In the genomic region with DNA sequence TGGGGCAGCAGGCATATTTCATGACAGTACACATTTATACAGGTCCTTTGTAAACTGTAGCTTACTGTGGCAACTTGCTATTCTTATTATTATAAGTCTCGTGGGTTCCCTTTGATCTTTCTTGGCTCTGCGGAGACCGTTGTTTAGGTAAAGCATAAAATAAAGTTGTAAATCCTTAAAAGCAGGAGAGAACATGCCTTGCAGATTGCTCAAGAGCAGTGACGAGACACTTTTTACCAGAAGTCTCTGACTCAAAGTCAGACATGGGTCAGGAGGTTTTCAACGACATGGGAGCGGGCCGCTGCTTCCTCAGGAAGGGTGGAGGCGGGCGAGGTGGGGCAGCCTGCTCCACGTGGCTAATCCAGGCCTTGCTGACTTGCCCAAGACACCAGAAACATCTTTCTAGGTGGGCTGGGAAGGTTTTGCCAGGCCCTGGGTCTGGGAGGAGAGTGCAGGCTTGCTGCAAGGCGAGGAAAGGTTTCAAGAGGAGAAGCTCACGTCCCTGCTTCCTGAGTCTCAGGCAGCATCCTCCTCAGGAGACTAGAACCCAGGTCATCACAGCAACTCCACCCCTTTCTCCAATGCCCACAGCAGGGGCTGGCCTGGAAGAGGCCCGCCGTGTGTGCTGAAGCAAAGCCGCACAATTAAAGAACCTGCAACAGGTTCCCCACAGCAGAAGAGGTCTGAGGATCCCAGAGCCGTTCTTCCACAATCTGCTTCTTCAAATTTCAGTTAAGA, we compare ENCODE assay signal across 1 cellular context.
TF ChIP-seq lines count a peak whose summit lies in the region.

No MANE protein-coding gene starts in this region.

TF ChIP-seq in K562, 482 proteins besides CTCF, POLR2A, EP300 and RAD21 (continued from another document and continues in another):
- TF ChIP-seq, protein P1, sequence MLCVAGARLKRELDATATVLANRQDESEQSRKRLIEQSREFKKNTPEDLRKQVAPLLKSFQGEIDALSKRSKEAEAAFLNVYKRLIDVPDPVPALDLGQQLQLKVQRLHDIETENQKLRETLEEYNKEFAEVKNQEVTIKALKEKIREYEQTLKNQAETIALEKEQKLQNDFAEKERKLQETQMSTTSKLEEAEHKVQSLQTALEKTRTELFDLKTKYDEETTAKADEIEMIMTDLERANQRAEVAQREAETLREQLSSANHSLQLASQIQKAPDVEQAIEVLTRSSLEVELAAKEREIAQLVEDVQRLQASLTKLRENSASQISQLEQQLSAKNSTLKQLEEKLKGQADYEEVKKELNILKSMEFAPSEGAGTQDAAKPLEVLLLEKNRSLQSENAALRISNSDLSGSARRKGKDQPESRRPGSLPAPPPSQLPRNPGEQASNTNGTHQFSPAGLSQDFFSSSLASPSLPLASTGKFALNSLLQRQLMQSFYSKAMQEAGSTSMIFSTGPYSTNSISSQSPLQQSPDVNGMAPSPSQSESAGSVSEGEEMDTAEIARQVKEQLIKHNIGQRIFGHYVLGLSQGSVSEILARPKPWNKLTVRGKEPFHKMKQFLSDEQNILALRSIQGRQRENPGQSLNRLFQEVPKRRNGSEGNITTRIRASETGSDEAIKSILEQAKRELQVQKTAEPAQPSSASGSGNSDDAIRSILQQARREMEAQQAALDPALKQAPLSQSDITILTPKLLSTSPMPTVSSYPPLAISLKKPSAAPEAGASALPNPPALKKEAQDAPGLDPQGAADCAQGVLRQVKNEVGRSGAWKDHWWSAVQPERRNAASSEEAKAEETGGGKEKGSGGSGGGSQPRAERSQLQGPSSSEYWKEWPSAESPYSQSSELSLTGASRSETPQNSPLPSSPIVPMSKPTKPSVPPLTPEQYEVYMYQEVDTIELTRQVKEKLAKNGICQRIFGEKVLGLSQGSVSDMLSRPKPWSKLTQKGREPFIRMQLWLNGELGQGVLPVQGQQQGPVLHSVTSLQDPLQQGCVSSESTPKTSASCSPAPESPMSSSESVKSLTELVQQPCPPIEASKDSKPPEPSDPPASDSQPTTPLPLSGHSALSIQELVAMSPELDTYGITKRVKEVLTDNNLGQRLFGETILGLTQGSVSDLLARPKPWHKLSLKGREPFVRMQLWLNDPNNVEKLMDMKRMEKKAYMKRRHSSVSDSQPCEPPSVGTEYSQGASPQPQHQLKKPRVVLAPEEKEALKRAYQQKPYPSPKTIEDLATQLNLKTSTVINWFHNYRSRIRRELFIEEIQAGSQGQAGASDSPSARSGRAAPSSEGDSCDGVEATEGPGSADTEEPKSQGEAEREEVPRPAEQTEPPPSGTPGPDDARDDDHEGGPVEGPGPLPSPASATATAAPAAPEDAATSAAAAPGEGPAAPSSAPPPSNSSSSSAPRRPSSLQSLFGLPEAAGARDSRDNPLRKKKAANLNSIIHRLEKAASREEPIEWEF (CRISPR knock-in tag; IDR thresholded peaks at IDR 0.05): no peak; the same call in 1 of the 2 replicates
- TF ChIP-seq, protein P2, sequence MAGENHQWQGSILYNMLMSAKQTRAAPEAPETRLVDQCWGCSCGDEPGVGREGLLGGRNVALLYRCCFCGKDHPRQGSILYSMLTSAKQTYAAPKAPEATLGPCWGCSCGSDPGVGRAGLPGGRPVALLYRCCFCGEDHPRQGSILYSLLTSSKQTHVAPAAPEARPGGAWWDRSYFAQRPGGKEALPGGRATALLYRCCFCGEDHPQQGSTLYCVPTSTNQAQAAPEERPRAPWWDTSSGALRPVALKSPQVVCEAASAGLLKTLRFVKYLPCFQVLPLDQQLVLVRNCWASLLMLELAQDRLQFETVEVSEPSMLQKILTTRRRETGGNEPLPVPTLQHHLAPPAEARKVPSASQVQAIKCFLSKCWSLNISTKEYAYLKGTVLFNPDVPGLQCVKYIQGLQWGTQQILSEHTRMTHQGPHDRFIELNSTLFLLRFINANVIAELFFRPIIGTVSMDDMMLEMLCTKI (IDR thresholded peaks at IDR 0.05; ENCODE audit: partially characterized antibody): no peak
- TF ChIP-seq KAT8 (IDR thresholded peaks at IDR 0.05; ENCODE audit: low read depth): no peak
- TF ChIP-seq GATAD2A (IDR thresholded peaks at IDR 0.05): no peak
- TF ChIP-seq HNRNPK (IDR thresholded peaks at IDR 0.05; ENCODE audit: low read depth, low read length, poor library complexity, severe bottlenecking): no peak
- TF ChIP-seq JUNB (CRISPR knock-in tag; conservative IDR thresholded peaks at IDR 0.05): no peak
- TF ChIP-seq, protein P3, sequence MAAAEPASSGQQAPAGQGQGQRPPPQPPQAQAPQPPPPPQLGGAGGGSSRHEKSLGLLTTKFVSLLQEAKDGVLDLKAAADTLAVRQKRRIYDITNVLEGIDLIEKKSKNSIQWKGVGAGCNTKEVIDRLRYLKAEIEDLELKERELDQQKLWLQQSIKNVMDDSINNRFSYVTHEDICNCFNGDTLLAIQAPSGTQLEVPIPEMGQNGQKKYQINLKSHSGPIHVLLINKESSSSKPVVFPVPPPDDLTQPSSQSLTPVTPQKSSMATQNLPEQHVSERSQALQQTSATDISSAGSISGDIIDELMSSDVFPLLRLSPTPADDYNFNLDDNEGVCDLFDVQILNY (CRISPR knock-in tag; IDR thresholded peaks at IDR 0.05): no peak
- TF ChIP-seq CHCHD3 (CRISPR knock-in tag; IDR thresholded peaks at IDR 0.05): no peak
- no peak for TF ChIP-seq PHF21A (IDR thresholded peaks at IDR 0.05; ENCODE audit: borderline replicate concordance, low read depth)
- no peak for TF ChIP-seq TCF7L2 (IDR thresholded peaks at IDR 0.05; ENCODE audit: low read depth, low read length)
- TF ChIP-seq, protein P4, sequence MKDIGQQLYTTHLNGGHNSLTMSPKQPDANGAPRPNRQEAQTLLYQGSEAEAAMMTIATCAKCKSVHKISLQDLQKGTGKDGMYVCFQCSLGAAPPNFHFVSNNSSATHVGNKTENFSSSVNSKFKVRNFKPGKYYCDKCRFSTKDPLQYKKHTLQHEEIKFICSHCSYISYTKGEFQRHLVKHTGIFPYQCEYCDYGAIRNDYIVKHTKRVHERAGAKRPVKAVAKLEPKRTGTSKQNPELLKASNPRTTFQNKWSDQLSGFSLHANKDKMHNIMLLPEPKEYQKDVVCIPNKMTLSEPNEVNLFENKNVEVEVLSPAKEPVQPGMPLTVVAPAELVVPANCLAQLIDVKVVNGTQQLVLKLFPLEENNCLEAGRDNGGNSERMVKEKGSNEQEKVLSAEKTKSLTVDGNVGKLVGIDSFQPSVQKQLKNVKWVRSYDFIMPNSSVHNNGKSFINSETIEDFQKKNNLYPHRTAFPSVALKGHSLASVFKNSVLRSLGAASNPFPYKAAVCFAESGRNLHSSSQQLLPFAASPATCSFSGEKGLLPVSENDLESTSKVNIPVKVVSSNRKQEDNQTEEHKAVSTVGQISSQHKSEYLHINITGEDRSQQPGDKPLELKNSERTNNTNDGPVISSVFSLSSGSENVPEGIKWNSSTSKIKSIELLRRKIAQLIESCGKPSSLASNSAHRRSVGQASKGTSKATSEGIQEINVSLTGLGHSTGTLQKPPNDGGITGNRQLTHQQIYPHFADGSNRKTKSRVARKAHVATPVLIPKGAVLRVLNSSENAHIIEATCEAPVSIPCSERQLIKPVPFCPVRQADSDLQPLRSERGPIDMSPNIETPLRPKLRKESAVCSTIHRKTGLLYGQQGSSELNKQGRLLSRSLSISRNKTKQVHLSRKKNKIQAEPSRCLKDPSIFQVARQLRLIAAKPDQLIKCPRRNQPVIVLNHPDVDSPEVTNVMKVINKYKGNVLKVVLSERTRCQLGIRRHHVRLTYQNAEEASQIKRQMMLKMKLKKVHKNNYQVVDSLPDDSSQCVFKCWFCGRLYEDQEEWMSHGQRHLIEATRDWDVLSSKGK (CRISPR knock-in tag; IDR thresholded peaks at IDR 0.05): no peak
- no peak for TF ChIP-seq RBM34 (IDR thresholded peaks at IDR 0.05; ENCODE audit: borderline replicate concordance, insufficient read depth, low read length)
- no peak for TF ChIP-seq GABPB2 (CRISPR knock-in tag; conservative IDR thresholded peaks at IDR 0.05)
- no peak for TF ChIP-seq MIER1 (IDR thresholded peaks at IDR 0.05; ENCODE audit: low read depth)
- no peak for TF ChIP-seq RFX5 (IDR thresholded peaks at IDR 0.05; ENCODE audit: low read depth, low read length)
- no peak for TF ChIP-seq ZNF76 (CRISPR knock-in tag; IDR thresholded peaks at IDR 0.05; ENCODE audit: borderline replicate concordance)
- TF ChIP-seq, protein P5, sequence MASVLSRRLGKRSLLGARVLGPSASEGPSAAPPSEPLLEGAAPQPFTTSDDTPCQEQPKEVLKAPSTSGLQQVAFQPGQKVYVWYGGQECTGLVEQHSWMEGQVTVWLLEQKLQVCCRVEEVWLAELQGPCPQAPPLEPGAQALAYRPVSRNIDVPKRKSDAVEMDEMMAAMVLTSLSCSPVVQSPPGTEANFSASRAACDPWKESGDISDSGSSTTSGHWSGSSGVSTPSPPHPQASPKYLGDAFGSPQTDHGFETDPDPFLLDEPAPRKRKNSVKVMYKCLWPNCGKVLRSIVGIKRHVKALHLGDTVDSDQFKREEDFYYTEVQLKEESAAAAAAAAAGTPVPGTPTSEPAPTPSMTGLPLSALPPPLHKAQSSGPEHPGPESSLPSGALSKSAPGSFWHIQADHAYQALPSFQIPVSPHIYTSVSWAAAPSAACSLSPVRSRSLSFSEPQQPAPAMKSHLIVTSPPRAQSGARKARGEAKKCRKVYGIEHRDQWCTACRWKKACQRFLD (CRISPR knock-in tag; IDR thresholded peaks at IDR 0.05): peak; percentile 66; the same call in 1 of the 2 replicates
- TF ChIP-seq HSF4 (CRISPR knock-in tag; IDR thresholded peaks at IDR 0.05; ENCODE audit: borderline replicate concordance): no peak
- TF ChIP-seq, protein P6, sequence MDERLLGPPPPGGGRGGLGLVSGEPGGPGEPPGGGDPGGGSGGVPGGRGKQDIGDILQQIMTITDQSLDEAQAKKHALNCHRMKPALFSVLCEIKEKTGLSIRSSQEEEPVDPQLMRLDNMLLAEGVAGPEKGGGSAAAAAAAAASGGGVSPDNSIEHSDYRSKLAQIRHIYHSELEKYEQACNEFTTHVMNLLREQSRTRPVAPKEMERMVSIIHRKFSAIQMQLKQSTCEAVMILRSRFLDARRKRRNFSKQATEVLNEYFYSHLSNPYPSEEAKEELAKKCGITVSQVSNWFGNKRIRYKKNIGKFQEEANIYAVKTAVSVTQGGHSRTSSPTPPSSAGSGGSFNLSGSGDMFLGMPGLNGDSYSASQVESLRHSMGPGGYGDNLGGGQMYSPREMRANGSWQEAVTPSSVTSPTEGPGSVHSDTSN (CRISPR knock-in tag; IDR thresholded peaks at IDR 0.05; ENCODE audit: low read depth): no peak
- TF ChIP-seq, protein P6 (tag; conservative IDR thresholded peaks at IDR 0.05; ENCODE audit: low read depth): peak; percentile 69
- TF ChIP-seq TBL1XR1 (IDR thresholded peaks at IDR 0.05; ENCODE audit: low read length in 2 of 2): no peak; a peak in 1 of 4 replicates
- TF ChIP-seq, protein P7, sequence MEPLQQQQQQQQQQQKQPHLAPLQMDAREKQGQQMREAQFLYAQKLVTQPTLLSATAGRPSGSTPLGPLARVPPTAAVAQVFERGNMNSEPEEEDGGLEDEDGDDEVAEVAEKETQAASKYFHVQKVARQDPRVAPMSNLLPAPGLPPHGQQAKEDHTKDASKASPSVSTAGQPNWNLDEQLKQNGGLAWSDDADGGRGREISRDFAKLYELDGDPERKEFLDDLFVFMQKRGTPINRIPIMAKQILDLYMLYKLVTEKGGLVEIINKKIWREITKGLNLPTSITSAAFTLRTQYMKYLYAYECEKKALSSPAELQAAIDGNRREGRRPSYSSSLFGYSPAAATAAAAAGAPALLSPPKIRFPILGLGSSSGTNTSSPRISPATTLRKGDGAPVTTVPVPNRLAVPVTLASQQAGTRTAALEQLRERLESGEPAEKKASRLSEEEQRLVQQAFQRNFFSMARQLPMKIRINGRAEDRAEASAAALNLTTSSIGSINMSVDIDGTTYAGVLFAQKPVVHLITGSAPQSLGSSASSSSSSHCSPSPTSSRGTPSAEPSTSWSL (CRISPR knock-in tag; IDR thresholded peaks at IDR 0.05; ENCODE audit: borderline replicate concordance): no peak
- no peak for TF ChIP-seq ZNF830 (CRISPR knock-in tag; IDR thresholded peaks at IDR 0.05)
- peak; percentile 37 for TF ChIP-seq DACH1 (IDR thresholded peaks at IDR 0.05; ENCODE audit: partially characterized antibody)
- no peak for TF ChIP-seq ZNF146 (CRISPR knock-in tag; IDR thresholded peaks at IDR 0.05; ENCODE audit: unreplicated experiment)
- TF ChIP-seq, protein P8, sequence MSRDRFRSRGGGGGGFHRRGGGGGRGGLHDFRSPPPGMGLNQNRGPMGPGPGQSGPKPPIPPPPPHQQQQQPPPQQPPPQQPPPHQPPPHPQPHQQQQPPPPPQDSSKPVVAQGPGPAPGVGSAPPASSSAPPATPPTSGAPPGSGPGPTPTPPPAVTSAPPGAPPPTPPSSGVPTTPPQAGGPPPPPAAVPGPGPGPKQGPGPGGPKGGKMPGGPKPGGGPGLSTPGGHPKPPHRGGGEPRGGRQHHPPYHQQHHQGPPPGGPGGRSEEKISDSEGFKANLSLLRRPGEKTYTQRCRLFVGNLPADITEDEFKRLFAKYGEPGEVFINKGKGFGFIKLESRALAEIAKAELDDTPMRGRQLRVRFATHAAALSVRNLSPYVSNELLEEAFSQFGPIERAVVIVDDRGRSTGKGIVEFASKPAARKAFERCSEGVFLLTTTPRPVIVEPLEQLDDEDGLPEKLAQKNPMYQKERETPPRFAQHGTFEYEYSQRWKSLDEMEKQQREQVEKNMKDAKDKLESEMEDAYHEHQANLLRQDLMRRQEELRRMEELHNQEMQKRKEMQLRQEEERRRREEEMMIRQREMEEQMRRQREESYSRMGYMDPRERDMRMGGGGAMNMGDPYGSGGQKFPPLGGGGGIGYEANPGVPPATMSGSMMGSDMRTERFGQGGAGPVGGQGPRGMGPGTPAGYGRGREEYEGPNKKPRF (IDR thresholded peaks at IDR 0.05; ENCODE audit: low read depth, low read length): no peak
- no peak for TF ChIP-seq KLF13 (tag; IDR thresholded peaks at IDR 0.05; ENCODE audit: borderline replicate concordance, low read depth)
